ENCODE assay signal across 8 cellular contexts in genomic region chr21:31180256-31181088, GRCh38.
DNase-seq lines count a peak whose midpoint lies in the region; ATAC-seq, FAIRE-seq and TF ChIP-seq lines count a peak whose summit lies in the region.

No MANE protein-coding gene starts in this region.

- TF ChIP-seq POLR2A in GM12891 (IDR thresholded peaks at IDR 0.05; ENCODE audit: low read depth, low read length), result no peak

- DNase-seq in AML-193 (lab: John Stamatoyannopoulos, UW), result peak; percentile 30 to 44
- peak; percentile 15 for DNase-seq in GM12891 (ENCODE audit: insufficient read length, low spot score)
- peak; percentile 53 for DNase-seq in NCI-H2196 (lab: John Stamatoyannopoulos, UW; ENCODE audit: unreplicated experiment)
- DNase-seq in amniotic epithelial cell (ENCODE audit: low read depth), result peak; percentile 25
- DNase-seq in iPS-NIHi7 (ENCODE audit: extremely low spot score), result peak; percentile 43

- ATAC-seq in HG03378 (IDR thresholded peaks at IDR 0.05; ENCODE audit: unreplicated experiment) (no peak), GM21723 (IDR thresholded peaks at IDR 0.05; ENCODE audit: unreplicated experiment) (no peak), HG02610 (IDR thresholded peaks at IDR 0.05; ENCODE audit: unreplicated experiment) (no peak)

- peak; percentile 43 for FAIRE-seq in GM12891 (lab: Jason Lieb, UNC)

TF ChIP-seq in GM12891, 5 proteins besides CTCF, POLR2A, EP300 and RAD21:
- no peak for TF ChIP-seq POLR2AphosphoS5 (IDR thresholded peaks at IDR 0.05; ENCODE audit: low read depth, low read length)
- no peak for TF ChIP-seq SPI1 (IDR thresholded peaks at IDR 0.05; ENCODE audit: low read depth, low read length)
- TF ChIP-seq TAF1 (IDR thresholded peaks at IDR 0.05; ENCODE audit: low read depth, low read length), result no peak
- no peak for TF ChIP-seq PAX5 (IDR thresholded peaks at IDR 0.05; ENCODE audit: insufficient read depth, low read length, severe bottlenecking)
- TF ChIP-seq POU2F2 (IDR thresholded peaks at IDR 0.05; ENCODE audit: low read depth, low read length), result no peak
